ENCODE assay signal across 8 cellular contexts in genomic region chr16:17273142-17273561, GRCh38.
DNase-seq lines count a peak whose midpoint lies in the region; ATAC-seq and TF ChIP-seq lines count a peak whose summit lies in the region.

No MANE protein-coding gene starts in this region.

- no peak overlapping the region for H3K4me3 Mint-ChIP-seq in activated T-cell treated with anti-CD3 and anti-CD28 coated beads, Interleukin-2, amount 50 U/mL, for 4 hours

- H3K4me1 Mint-ChIP-seq in activated T-cell treated with anti-CD3 and anti-CD28 coated beads, Interleukin-2, amount 50 U/mL, for 4 hours (ENCODE audit: low read depth): peaks cover 48% of the 10 kb centered on the region

- H3K9me3 ChIP-seq in heart left ventricle (no peaks in the 10 kb centered on the region), upper lobe of right lung (no peaks in the 10 kb centered on the region)

- intact Hi-C loops in heart left ventricle (cut with DNase I) (loop anchor here in 5 of 10 donors (10.0 kb wide), 2 partner anchors 192 to 408 kb away; no protein-coding TSS in a partner anchor), cardiac septum (cut with DNase I) (no loop called here), upper lobe of right lung (cut with DNase I) (no loop called here)

- H3K4me3 ChIP-seq in heart left ventricle: no peak overlapping the region
- no peak overlapping the region for H3K4me3 ChIP-seq in kidney epithelial cell (ENCODE audit: low read depth, low read length)
- no peak overlapping the region for H3K4me3 ChIP-seq in upper lobe of right lung

- H3K27ac ChIP-seq in heart left ventricle (no peak overlapping the region), upper lobe of right lung (no peak overlapping the region), substantia nigra (ENCODE audit: low read depth, low read length, poor library complexity, severe bottlenecking) (no peak overlapping the region)

- ATAC-seq in heart left ventricle (peak in 3 of 4 donors; percentile 45 to 65 (median 54)), upper lobe of right lung (peak; percentile 46), GM19455 (IDR thresholded peaks at IDR 0.05; ENCODE audit: unreplicated experiment) (no peak), GM21723 (IDR thresholded peaks at IDR 0.05; ENCODE audit: unreplicated experiment) (no peak)
- peak; percentile 89 to 96 for ATAC-seq in activated T-cell treated with anti-CD3 and anti-CD28 coated beads, Interleukin-2, amount 50 U/mL, for 4 hours

- DNase-seq in heart left ventricle (no peak), cardiac septum (ENCODE audit: low spot score) (no peak), kidney epithelial cell (ENCODE audit: low read depth) (peak; percentile 47), upper lobe of right lung (no peak), substantia nigra (lab: John Stamatoyannopoulos, UW) (no peak)
- DNase-seq in activated T-cell treated with anti-CD3 and anti-CD28 coated beads, Interleukin-2, amount 50 U/mL, for 4 hours: no peak

- peaks cover 0 to 14% (median 2%) of the 10 kb centered on the region in 12 donors for H3K4me1 ChIP-seq in heart left ventricle
- peaks cover 8% of the 10 kb centered on the region for H3K4me1 ChIP-seq in upper lobe of right lung

- no peaks in the 10 kb centered on the region for H3K27me3 ChIP-seq in heart left ventricle
- no peaks in the 10 kb centered on the region for H3K27me3 ChIP-seq in kidney epithelial cell (ENCODE audit: control insufficient read depth, insufficient read depth, low read length)
- no peaks in the 10 kb centered on the region for H3K27me3 ChIP-seq in upper lobe of right lung

- TF ChIP-seq CTCF in heart left ventricle (IDR thresholded peaks at IDR 0.05): no peak
- no peak for TF ChIP-seq CTCF in kidney epithelial cell (IDR thresholded peaks at IDR 0.05; ENCODE audit: insufficient read depth, low read length, poor library complexity, severe bottlenecking)
- TF ChIP-seq CTCF in upper lobe of right lung (IDR thresholded peaks at IDR 0.05): no peak

- TF ChIP-seq POLR2A in heart left ventricle (IDR thresholded peaks at IDR 0.05): no peak

- no peaks in the 10 kb centered on the region for H3K36me3 Mint-ChIP-seq in activated T-cell treated with anti-CD3 and anti-CD28 coated beads, Interleukin-2, amount 50 U/mL, for 4 hours (ENCODE audit: insufficient read depth)

- H3K36me3 ChIP-seq in heart left ventricle: no peaks in the 10 kb centered on the region
- no peaks in the 10 kb centered on the region for H3K36me3 ChIP-seq in kidney epithelial cell (ENCODE audit: control insufficient read depth, insufficient read depth, low read length)
- no peaks in the 10 kb centered on the region for H3K36me3 ChIP-seq in upper lobe of right lung

- no peaks in the 10 kb centered on the region for H3K9me3 Mint-ChIP-seq in activated T-cell treated with anti-CD3 and anti-CD28 coated beads, Interleukin-2, amount 50 U/mL, for 4 hours

- 75 to 87% (median 84%) methylated on average over 3 to 4 of the region's 4 CpGs for whole genome bisulfite sequencing in heart left ventricle, 4 donors

- no peaks in the 10 kb centered on the region for H3K27me3 Mint-ChIP-seq in activated T-cell treated with anti-CD3 and anti-CD28 coated beads, Interleukin-2, amount 50 U/mL, for 4 hours (ENCODE audit: low read depth)

Comparison
In these comparisons a context has a peak if more than half of its experiments do, and no peak if none do; other contexts are left out.
1. ATAC-seq: peak in heart left ventricle (3 of 4), activated T-cell treated with anti-CD3 and anti-CD28 coated beads, Interleukin-2, amount 50 U/mL, for 4 hours (2 of 2) and upper lobe of right lung (single experiment); none in GM19455 (single experiment) and GM21723 (single experiment).